ENCODE assay signal across 1 cellular context in genomic region chr10:6601224-6601805, GRCh38.
TF ChIP-seq lines count a peak whose summit lies in the region.

No MANE protein-coding gene starts in this region.

TF ChIP-seq in HEK293, 187 proteins besides CTCF, POLR2A, EP300 and RAD21 (continued from another document):
- no peak for TF ChIP-seq ZNF248 (tag by site-specific recombination; IDR thresholded peaks at IDR 0.05)
- no peak for TF ChIP-seq ZNF48 (tag by site-specific recombination; IDR thresholded peaks at IDR 0.05)
- no peak for TF ChIP-seq ZNF423 (tag by site-specific recombination; IDR thresholded peaks at IDR 0.05)
- TF ChIP-seq BCL11A (tag by site-specific recombination; IDR thresholded peaks at IDR 0.05; ENCODE audit: low read depth): no peak
- no peak for TF ChIP-seq OSR2 (tag by site-specific recombination; IDR thresholded peaks at IDR 0.05)
